13 cellular contexts compared by ENCODE assay signal in the genomic region with DNA sequence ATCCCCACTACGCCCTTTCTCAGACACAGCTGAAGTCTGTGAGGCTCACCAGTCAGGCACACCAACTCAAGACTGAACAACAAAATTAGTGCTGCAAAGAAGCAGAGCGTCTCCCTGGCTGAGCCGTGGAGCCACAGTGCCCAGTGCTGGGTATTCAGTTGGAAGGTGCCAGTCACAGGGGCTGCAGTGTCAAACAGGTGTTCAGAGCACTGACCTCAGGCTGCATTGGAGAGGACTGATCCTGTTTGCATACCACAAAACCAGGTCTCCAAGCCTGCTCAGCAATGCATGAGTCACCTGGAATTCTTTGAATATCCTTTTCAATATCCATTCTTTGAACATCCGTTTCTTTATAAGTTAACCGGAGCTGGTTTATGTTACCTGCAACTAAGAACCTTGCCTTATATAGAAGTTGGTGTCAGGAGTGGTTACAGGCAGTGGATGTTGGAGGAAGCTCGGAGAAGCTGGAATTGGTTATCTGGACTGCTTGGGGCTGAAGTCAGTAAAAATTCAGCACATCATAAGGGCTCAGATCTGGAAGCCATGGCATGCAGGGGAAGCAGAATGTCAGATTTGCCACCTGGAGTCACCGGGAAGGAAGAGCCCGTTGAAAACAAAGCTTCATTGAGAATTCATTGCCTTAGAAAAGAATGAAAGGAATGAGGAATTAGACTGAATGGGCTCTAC. TPM values are rescaled to one million over a fixed set of nuclear protein-coding genes. Genes with fewer than 3 reads are reported as not detected.
DNase-seq lines count a peak whose midpoint lies in the region; ATAC-seq and TF ChIP-seq lines count a peak whose summit lies in the region.
"Had no signal": no experiment of that assay in that cellular context is flagged by ENCODE, and none has a peak within 500 bp of the region (broad histone marks: within the 10 kb centered on the region; RNA-seq: fewer than 3 reads in every experiment).

No MANE protein-coding gene starts in this region.

- H4K20me1 ChIP-seq in SK-N-SH (ENCODE audit: insufficient read depth) = no peaks in the 10 kb centered on the region

- no peaks in the 10 kb centered on the region for H3K36me3 Mint-ChIP-seq in nephron progenitor cell (ENCODE audit: low read depth)
- no peaks in the 10 kb centered on the region for H3K36me3 Mint-ChIP-seq in activated T-cell treated with anti-CD3 and anti-CD28 coated beads, Interleukin-2, amount 50 U/mL, for 24 hours (ENCODE audit: low read depth)

- H3F3A ChIP-seq in SK-N-SH (replicated peaks; ENCODE audit: insufficient read depth) = no peaks in the 10 kb centered on the region

- CTCF ChIA-PET in SK-N-SH (lab: Yijun Ruan, JAX) = interaction anchor here (0.9 kb wide), 1 partner anchor 102 kb away, joined by 3 read pairs; no protein-coding TSS in a partner anchor

- H3K4me3 Mint-ChIP-seq in nephron progenitor cell = no peak overlapping the region
- H3K4me3 Mint-ChIP-seq in activated T-cell treated with anti-CD3 and anti-CD28 coated beads, Interleukin-2, amount 50 U/mL, for 24 hours = no peak overlapping the region

- no peak for TF ChIP-seq CTCF in SK-N-SH (IDR thresholded peaks at IDR 0.05)
- no peak for TF ChIP-seq CTCF in nephron progenitor cell (IDR thresholded peaks at IDR 0.05)

- DNase-seq in left ventricle myocardium superior (peak; percentile 22), cardiac septum (ENCODE audit: low spot score) (no peak), SK-N-SH (no peak), iris pigment epithelial cell (ENCODE audit: low read depth) (peak; percentile 51), aorta (peak; percentile 20 to 54), nephron progenitor cell (no peak)
- no peak for DNase-seq in activated T-cell treated with anti-CD3 and anti-CD28 coated beads, Interleukin-2, amount 50 U/mL, for 24 hours
- DNase-seq: BE2C, cortex of kidney, NCI-H1048 had no signal

- no peaks in the 10 kb centered on the region for H3K9me3 ChIP-seq in SK-N-SH
- H3K9me3 ChIP-seq in aorta (ENCODE audit: control insufficient read depth, low read length) = no peaks in the 10 kb centered on the region
- H3K9me3 ChIP-seq: BE2C, upper lobe of left lung had no signal

- TF ChIP-seq RAD21 in SK-N-SH (IDR thresholded peaks at IDR 0.05; ENCODE audit: low read length) = no peak

- no peaks in the 10 kb centered on the region for H3K79me2 ChIP-seq in SK-N-SH (ENCODE audit: insufficient read depth)

- H3K36me3 ChIP-seq in SK-N-SH (replicated peaks in 1 of 2; ENCODE audit: control insufficient read depth in 1 of 2, insufficient read depth in 2 of 2, low read length in 1 of 2) (no peaks in the 10 kb centered on the region), aorta (ENCODE audit: control insufficient read depth in 1 of 2, insufficient read depth in 2 of 2, low read length in 1 of 2) (no peaks in the 10 kb centered on the region)
- H3K36me3 ChIP-seq: BE2C had no signal

- H3K4me1 ChIP-seq in SK-N-SH (ENCODE audit: control insufficient read depth in 1 of 2, insufficient read depth in 2 of 2, low read depth in 1 of 2, low read length in 1 of 2) (no peaks in the 10 kb centered on the region), aorta (ENCODE audit: control insufficient read depth in 1 of 2, insufficient read depth in 2 of 2, low read length in 2 of 2) (no peaks in the 10 kb centered on the region)
- H3K4me1 ChIP-seq: BE2C had no signal

- H3K27me3 ChIP-seq in SK-N-SH (ENCODE audit: insufficient read depth) = no peaks in the 10 kb centered on the region
- H3K27me3 ChIP-seq in aorta (ENCODE audit: control insufficient read depth in 1 of 2, insufficient read depth in 2 of 2, low read length in 1 of 2) = peaks cover 0 to 2% of the 10 kb centered on the region in 2 donors
- H3K27me3 ChIP-seq: upper lobe of left lung had no signal

- H3K9me3 Mint-ChIP-seq in nephron progenitor cell = peaks cover 18% of the 10 kb centered on the region
- no peaks in the 10 kb centered on the region for H3K9me3 Mint-ChIP-seq in activated T-cell treated with anti-CD3 and anti-CD28 coated beads, Interleukin-2, amount 50 U/mL, for 24 hours

- intact Hi-C loops in left ventricle myocardium superior (cut with micrococcal nuclease) (no loop called here), cardiac septum (cut with DNase I) (no loop called here), aorta (cut with DNase I) (no loop called here)

- ATAC-seq in left ventricle myocardium superior (no peak), aorta (ENCODE audit: low FRiP score) (no peak), HG03520 (IDR thresholded peaks at IDR 0.05; ENCODE audit: unreplicated experiment) (no peak)
- ATAC-seq: left colon had no signal

- no peak overlapping the region for H3K4me2 ChIP-seq in SK-N-SH

- H3K27me3 Mint-ChIP-seq in nephron progenitor cell (ENCODE audit: low read depth, poor library complexity) = peaks cover 21% of the 10 kb centered on the region
- peaks cover 36% of the 10 kb centered on the region for H3K27me3 Mint-ChIP-seq in activated T-cell treated with anti-CD3 and anti-CD28 coated beads, Interleukin-2, amount 50 U/mL, for 24 hours

- H3K9ac ChIP-seq in SK-N-SH = no peak overlapping the region

- WGBS in SK-N-SH (ENCODE audit: low lambda C conversion rate) = 44% methylated on average over 8 of the region's 8 CpGs
- 37 to 38% methylated on average over 8 of the region's 8 CpGs for WGBS in aorta, 2 donors

- H3K4me3 ChIP-seq in SK-N-SH (ENCODE audit: low read depth in 2 of 2, low read length in 1 of 2) = no peak overlapping the region
- no peak overlapping the region for H3K4me3 ChIP-seq in aorta (ENCODE audit: low read length in 2 of 2)
- H3K4me3 ChIP-seq: upper lobe of left lung had no signal

- H3K9me2 ChIP-seq in SK-N-SH = no peaks in the 10 kb centered on the region

- no peak overlapping the region for H2AFZ ChIP-seq in SK-N-SH (ENCODE audit: low read depth)

- no peak for TF ChIP-seq EP300 in SK-N-SH (IDR thresholded peaks at IDR 0.05; ENCODE audit: borderline replicate concordance in 1 of 2, low read depth in 1 of 2, low read length in 1 of 2)

- POLR2A ChIA-PET in SK-N-SH (lab: Yijun Ruan, JAX) = no interaction called here

- no peak overlapping the region for H3K27ac Mint-ChIP-seq in nephron progenitor cell
- H3K27ac Mint-ChIP-seq in activated T-cell treated with anti-CD3 and anti-CD28 coated beads, Interleukin-2, amount 50 U/mL, for 24 hours = no peak overlapping the region

- no peak overlapping the region for H3K27ac ChIP-seq in SK-N-SH (ENCODE audit: low read depth in 2 of 2, low read length in 1 of 2)
- H3K27ac ChIP-seq in aorta (ENCODE audit: low read depth in 1 of 2, low read length in 2 of 2) = no peak overlapping the region
- H3K27ac ChIP-seq: upper lobe of left lung had no signal

- peaks cover 13% of the 10 kb centered on the region for H3K4me1 Mint-ChIP-seq in nephron progenitor cell
- H3K4me1 Mint-ChIP-seq in activated T-cell treated with anti-CD3 and anti-CD28 coated beads, Interleukin-2, amount 50 U/mL, for 24 hours (ENCODE audit: low read depth) = peaks cover 5% of the 10 kb centered on the region

TF ChIP-seq in SK-N-SH, 30 proteins besides CTCF, POLR2A, EP300 and RAD21:
- TF ChIP-seq FOSL2 (IDR thresholded peaks at IDR 0.05; ENCODE audit: borderline replicate concordance, low read depth) (peak; percentile 25; the same call in 1 of the 2 replicates), RCOR1 (IDR thresholded peaks at IDR 0.05; ENCODE audit: low read length) (no peak)

RNA-seq across cellular contexts. Expression of a gene that starts 30.3 kb away (rescaled TPM):
- total RNA-seq in left ventricle myocardium superior = 19.9 TPM
- total RNA-seq in cardiac septum = 21.2 TPM
- polyA plus RNA-seq in SK-N-SH (2012; rRNA removed) = 0.19 and 0.44 TPM in 2 replicates
- 0.06 and 0.16 TPM in 2 replicates for polyA plus RNA-seq in SK-N-SH (2012; cell fraction: cytosol; rRNA removed)
- polyA plus RNA-seq in SK-N-SH (2012; cell fraction: nucleus; rRNA removed) = 0.11 and 0.16 TPM in 2 replicates
- 10 to 100 TPM in 1 of 2 donors, 1 to 10 TPM in 1; 6.7 to 20.7 TPM for total RNA-seq in aorta
- polyA plus RNA-seq in aorta = 1 to 10 TPM in 1 of 2 donors, under 1 TPM in 1; 0.97 to 1.9 TPM

Comparison
In these comparisons a context has a peak if more than half of its experiments do, and no peak if none do; other contexts are left out.
1. DNase-seq: peak in left ventricle myocardium superior (single experiment), iris pigment epithelial cell (single experiment) and aorta (2 of 2); none in cardiac septum (single experiment), SK-N-SH (single experiment), nephron progenitor cell (single experiment) and activated T-cell treated with anti-CD3 and anti-CD28 coated beads, Interleukin-2, amount 50 U/mL, for 24 hours (single experiment).